21 cellular contexts compared by ENCODE assay signal in genomic region chr13:37473035-37473434, GRCh38.
DNase-seq lines count a peak whose midpoint lies in the region; ATAC-seq and TF ChIP-seq lines count a peak whose summit lies in the region.
"Had no signal": no experiment of that assay in that cellular context is flagged by ENCODE, and none has a peak within 500 bp of the region (broad histone marks: within the 10 kb centered on the region; RNA-seq: fewer than 3 reads in every experiment).

No MANE protein-coding gene starts in this region.

- ATAC-seq in foreskin keratinocyte (no peak), GM21723 (IDR thresholded peaks at IDR 0.05; ENCODE audit: unreplicated experiment) (no peak), HG02870 (IDR thresholded peaks at IDR 0.05; ENCODE audit: unreplicated experiment) (no peak)
- ATAC-seq: left lobe of liver; stimulated activated naive CD8-positive, alpha-beta T cell treated with anti-CD3 and anti-CD28 coated beads, Interleukin-15, amount 100 ng/mL, for 72 hours; upper lobe of right lung had no signal

- no peak overlapping the region for H3K27ac ChIP-seq in 22Rv1
- H3K27ac ChIP-seq in OCI-LY7 (ENCODE audit: low read depth, low read length, poor library complexity, severe bottlenecking) = no peak overlapping the region
- no peak overlapping the region for H3K27ac ChIP-seq in foreskin keratinocyte
- H3K27ac ChIP-seq in adrenal gland = no peak overlapping the region
- no peak overlapping the region for H3K27ac ChIP-seq in testis
- H3K27ac ChIP-seq: KMS-11, right atrium auricular region, upper lobe of right lung had no signal

- WGBS in adrenal gland, 4 donors = 80 to 90% (median 83%) methylated on average over 5 of the region's 5 CpGs
- WGBS in testis, 2 donors = 58 to 65% methylated on average over 5 of the region's 5 CpGs

- no peaks in the 10 kb centered on the region for H3K36me3 ChIP-seq in GM06990 (ENCODE audit: control insufficient read depth, insufficient read depth, low read length)
- H3K36me3 ChIP-seq in OCI-LY7 (ENCODE audit: insufficient read depth, low read length) = no peaks in the 10 kb centered on the region
- no peaks in the 10 kb centered on the region for H3K36me3 ChIP-seq in adrenal gland (replicated peaks in 1 of 2)
- no peaks in the 10 kb centered on the region for H3K36me3 ChIP-seq in testis (ENCODE audit: low read depth, missing control alignments)
- H3K36me3 ChIP-seq: right atrium auricular region, upper lobe of right lung had no signal

- H3K27me3 ChIP-seq in GM06990 (replicated peaks; ENCODE audit: control insufficient read depth, insufficient read depth, low read length) = no peaks in the 10 kb centered on the region
- H3K27me3 ChIP-seq in foreskin keratinocyte = no peaks in the 10 kb centered on the region
- H3K27me3 ChIP-seq in adrenal gland = no peaks in the 10 kb centered on the region
- H3K27me3 ChIP-seq in testis = no peaks in the 10 kb centered on the region
- H3K27me3 ChIP-seq: right atrium auricular region, upper lobe of right lung had no signal

- no peak overlapping the region for H2AFZ ChIP-seq in OCI-LY7 (ENCODE audit: low read length)

- H3K4me2 ChIP-seq in OCI-LY7 (ENCODE audit: low read length) = no peak overlapping the region
- H3K4me2 ChIP-seq: KMS-11 had no signal

- TF ChIP-seq CTCF in 22Rv1 (IDR thresholded peaks at IDR 0.05) = peak; percentile 67
- peak; percentile 34 for TF ChIP-seq CTCF in GM06990 (IDR thresholded peaks at IDR 0.05; ENCODE audit: insufficient read depth, low read length, poor library complexity, severe bottlenecking)
- peak; percentile 72 for TF ChIP-seq CTCF in OCI-LY7 (conservative IDR thresholded peaks at IDR 0.05; ENCODE audit: low read length)
- TF ChIP-seq CTCF in foreskin keratinocyte (conservative IDR thresholded peaks at IDR 0.05) = peak; percentile 31
- TF ChIP-seq CTCF in adrenal gland (IDR thresholded peaks at IDR 0.05) = no peak
- TF ChIP-seq CTCF in testis (IDR thresholded peaks at IDR 0.05) = no peak

- H3K4me1 ChIP-seq in OCI-LY7 (ENCODE audit: insufficient read depth, low read length, poor library complexity, severe bottlenecking) = no peaks in the 10 kb centered on the region
- peaks cover 15% of the 10 kb centered on the region for H3K4me1 ChIP-seq in foreskin keratinocyte
- no peaks in the 10 kb centered on the region for H3K4me1 ChIP-seq in adrenal gland (replicated peaks in 1 of 2)
- H3K4me1 ChIP-seq in testis = no peaks in the 10 kb centered on the region
- H3K4me1 ChIP-seq: right atrium auricular region, upper lobe of right lung had no signal

- H4K20me1 ChIP-seq in OCI-LY7 (ENCODE audit: insufficient read depth, low read length) = no peaks in the 10 kb centered on the region

- POLR2A ChIA-PET in OCI-LY7 (lab: Charles Lee) = no interaction called here

- no peaks in the 10 kb centered on the region for H3K9me2 ChIP-seq in OCI-LY7 (ENCODE audit: insufficient read depth, low read length)

- CTCF ChIA-PET in OCI-LY7 (lab: Charles Lee; ENCODE audit: unreplicated experiment) = no interaction called here

- H3K9me3 ChIP-seq in OCI-LY7 (ENCODE audit: low read length) (no peaks in the 10 kb centered on the region), adrenal gland (replicated peaks in 1 of 3) (no peaks in the 10 kb centered on the region), testis (no peaks in the 10 kb centered on the region)
- H3K9me3 ChIP-seq: right atrium auricular region, upper lobe of right lung had no signal

- BruUV-seq in OCI-LY7 (replicated peaks; lab: Mats Ljungman, UMichigan) = no TSS peak

- intact Hi-C loops in OCI-LY7 (cut with micrococcal nuclease; ENCODE audit: unreplicated experiment) (no loop called here), adrenal gland (cut with DNase I) (no loop called here), testis (cut with DNase I; ENCODE audit: low total_unique reads) (no loop called here)

- H3K4me3 ChIP-seq in GM06990 (replicated peaks; ENCODE audit: low read depth, low read length) (no peak overlapping the region), OCI-LY7 (ENCODE audit: low read depth, low read length, poor library complexity, severe bottlenecking) (no peak overlapping the region), adrenal gland (no peak overlapping the region), testis (no peak overlapping the region)
- H3K4me3 ChIP-seq: right atrium auricular region, upper lobe of right lung had no signal

- no peaks in the 10 kb centered on the region for H3K79me2 ChIP-seq in OCI-LY7 (ENCODE audit: insufficient read depth, low read depth, low read length)

- no peak for DNase-seq in GM06990 (ENCODE audit: extremely low read depth, insufficient read length)
- peak; percentile 14 for DNase-seq in OCI-LY7 (ENCODE audit: low spot score)
- no peak for DNase-seq in foreskin keratinocyte
- DNase-seq in adrenal gland = no peak
- DNase-seq in testis = no peak
- DNase-seq: activated B cell treated with CpG ODN at 0.5 μM for 24 hours; activated effector memory CD4-positive, alpha-beta T cell treated with Interleukin-2 at 50 U/mL for 16 hours; amniotic stem cell; central memory CD4-positive, alpha-beta T cell; effector memory CD4-positive, alpha-beta T cell; GOT3; SHP77; stimulated activated naive CD8-positive, alpha-beta T cell treated with anti-CD3 and anti-CD28 coated beads, Interleukin-15, amount 100 ng/mL, for 72 hours; T-helper 2 cell; upper lobe of right lung had no signal

- no peak for TF ChIP-seq POLR2A in adrenal gland (IDR thresholded peaks at IDR 0.05)
- TF ChIP-seq POLR2A in testis (IDR thresholded peaks at IDR 0.05) = no peak

Comparison
In these comparisons a context has a peak if more than half of its experiments do, and no peak if none do; other contexts are left out.
1. CTCF ChIP-seq: peak in 22Rv1 (single experiment), GM06990 (single experiment), OCI-LY7 (single experiment) and foreskin keratinocyte (single experiment); none in adrenal gland (0 of 6) and testis (0 of 3).